7 cellular contexts compared by ENCODE assay signal in the genomic region with DNA sequence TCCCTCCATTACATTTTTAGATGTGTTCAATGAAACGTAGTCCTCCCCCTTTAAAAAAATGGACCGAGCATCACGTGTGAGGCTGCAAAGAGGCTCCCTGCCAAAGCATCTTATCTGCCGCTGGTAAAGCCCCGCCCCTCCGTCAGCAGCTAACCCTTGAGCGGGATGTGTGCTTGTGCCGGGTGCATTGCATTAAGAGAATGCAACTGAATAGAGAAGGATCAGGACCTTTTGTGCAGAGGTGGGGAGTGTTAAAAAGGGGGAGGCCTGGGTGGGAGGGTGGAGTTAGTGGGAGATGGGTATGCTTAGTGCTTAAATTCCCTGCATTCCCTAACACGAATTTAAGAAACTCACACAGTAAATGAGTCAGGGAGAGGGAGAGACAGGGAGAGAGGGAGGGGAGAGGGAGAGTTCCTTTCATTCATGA.
DNase-seq lines count a peak whose midpoint lies in the region; ATAC-seq and FAIRE-seq lines count a peak whose summit lies in the region.

No MANE protein-coding gene starts in this region.

- WGBS in mesodermal cell (ENCODE audit: insufficient coverage in 2 of 2), 2 experiments: 10% methylated on average over 2 of the region's 9 CpGs; no CpG with 5 or more reads in 1 of the 2 experiments

- H3K27ac ChIP-seq in mesodermal cell (ENCODE audit: low read depth, low read length, severe bottlenecking): peak overlapping the region; percentile 64

- no peak overlapping the region for H3K4me3 ChIP-seq in mesodermal cell (ENCODE audit: extremely low read depth, insufficient read depth, low read length, poor library complexity, severe bottlenecking)

- peak; percentile 82 for ATAC-seq in HG02885 (IDR thresholded peaks at IDR 0.05; ENCODE audit: poor library complexity, unreplicated experiment)

- FAIRE-seq in GM18507 (lab: Jason Lieb, UNC): peak; percentile 81

- DNase-seq in GM18507 (ENCODE audit: extremely low spot score, insufficient read length, low read depth) (peak; percentile 14), NCI-H2227 treated with DMSO at 0.1 percent for 48 hours (lab: John Stamatoyannopoulos, UW) (peak; percentile 87)
- DNase-seq in activated CD4-positive, alpha-beta T cell treated with anti-CD3 and anti-CD28 coated beads, Interleukin-2, amount 50 U/mL, for 1 hour: peak; percentile 51
- DNase-seq in effector CD4-positive, alpha-beta T cell: peak; percentile 42
- DNase-seq in stimulated activated CD8-positive, alpha-beta memory T cell treated with anti-CD3 and anti-CD28 coated beads, Interleukin-4, amount 100 ng/mL, for 4 hours (ENCODE audit: low read depth in 2 of 2, low spot score in 1 of 2): peak; percentile 5 to 6

- H3K4me1 ChIP-seq in mesodermal cell (ENCODE audit: control insufficient read depth, insufficient read depth, low read length, poor library complexity, severe bottlenecking): peaks cover 50% of the 10 kb centered on the region

- H3K9me3 ChIP-seq in mesodermal cell (ENCODE audit: control insufficient read depth, low read length): no peaks in the 10 kb centered on the region

- H3K36me3 ChIP-seq in mesodermal cell (ENCODE audit: control insufficient read depth, insufficient read depth, low read length): no peaks in the 10 kb centered on the region

Comparison
In these comparisons a context has a peak if more than half of its experiments do, and no peak if none do; other contexts are left out.
1. DNase-seq: peak in every context shown above with its lines; median percentile 87 in NCI-H2227 treated with DMSO at 0.1 percent for 48 hours; 51 in activated CD4-positive, alpha-beta T cell treated with anti-CD3 and anti-CD28 coated beads, Interleukin-2, amount 50 U/mL, for 1 hour; 42 in effector CD4-positive, alpha-beta T cell; 14 in GM18507; 6 in stimulated activated CD8-positive, alpha-beta memory T cell treated with anti-CD3 and anti-CD28 coated beads, Interleukin-4, amount 100 ng/mL, for 4 hours.